ENCODE assay signal across 13 cellular contexts in genomic region chr6:150764638-150765456, GRCh38.
DNase-seq lines count a peak whose midpoint lies in the region; ATAC-seq and TF ChIP-seq lines count a peak whose summit lies in the region.
"Had no signal": no experiment of that assay in that cellular context is flagged by ENCODE, and none has a peak within 500 bp of the region (broad histone marks: within the 10 kb centered on the region; RNA-seq: fewer than 3 reads in every experiment).

No MANE protein-coding gene starts in this region.

- H3K36me3 Mint-ChIP-seq in memory B cell, result peaks cover 18% of the 10 kb centered on the region

- H3K9me3 Mint-ChIP-seq in memory B cell, result no peaks in the 10 kb centered on the region
- H3K9me3 Mint-ChIP-seq: CD4-positive, alpha-beta T cell had no signal

- TF ChIP-seq CTCF in ovary (IDR thresholded peaks at IDR 0.05) (no peak), transverse colon (IDR thresholded peaks at IDR 0.05) (no peak)

- H3K27ac Mint-ChIP-seq in memory B cell, result peak overlapping the region; percentile 79
- H3K27ac Mint-ChIP-seq: CD4-positive, alpha-beta T cell had no signal

- H3K27me3 ChIP-seq in ovary (no peaks in the 10 kb centered on the region), transverse colon (no peaks in the 10 kb centered on the region)
- H3K27me3 ChIP-seq: esophagus squamous epithelium had no signal

- H3K36me3 ChIP-seq in ovary (no peaks in the 10 kb centered on the region), transverse colon (no peaks in the 10 kb centered on the region)

- in situ Hi-C loops in transverse colon (cut with MboI; ENCODE audit: low pct_ligation_motif_present in 1 of 4, low pct_unique_long_range_greater_than_20kb in 1 of 4, low sequenced_read_pairs in 3 of 4), result no loop called here

- DNase-seq in memory B cell (ENCODE audit: low spot score in 2 of 2) (peak in 1 of 2 donors; percentile 11), ovary (no peak), transverse colon (no peak), posterior cingulate gyrus (no peak)
- DNase-seq: anterior cingulate cortex; CD4-positive, alpha-beta T cell; esophagus squamous epithelium; NCI-H2171; SIG-M5 had no signal

- H3K4me3 ChIP-seq in ovary, result no peak overlapping the region
- no peak overlapping the region for H3K4me3 ChIP-seq in transverse colon
- H3K4me3 ChIP-seq: esophagus squamous epithelium had no signal

- TF ChIP-seq EP300 in ovary (IDR thresholded peaks at IDR 0.05) (no peak), transverse colon (IDR thresholded peaks at IDR 0.05; ENCODE audit: low read depth) (no peak)

- H3K9me3 ChIP-seq in ovary, result no peaks in the 10 kb centered on the region
- H3K9me3 ChIP-seq in transverse colon, result no peaks in the 10 kb centered on the region
- H3K9me3 ChIP-seq: esophagus squamous epithelium had no signal

- ATAC-seq in GM18517 (IDR thresholded peaks at IDR 0.05; ENCODE audit: unreplicated experiment) (peak; percentile 34), GM21786 (IDR thresholded peaks at IDR 0.05; ENCODE audit: unreplicated experiment) (peak; percentile 32), HG03469 (IDR thresholded peaks at IDR 0.05; ENCODE audit: unreplicated experiment) (peak; percentile 20), memory B cell (ENCODE audit: low read depth) (peak; percentile 23), GM19023 (IDR thresholded peaks at IDR 0.05; ENCODE audit: unreplicated experiment) (no peak)

- intact Hi-C loops in ovary (cut with DNase I) (no loop called here), transverse colon (cut with DNase I; ENCODE audit: low total_unique reads) (no loop called here), posterior cingulate gyrus (cut with DNase I) (no loop called here)

- H3K4me1 Mint-ChIP-seq in memory B cell, result peaks cover 36% of the 10 kb centered on the region

- H3K4me3 Mint-ChIP-seq in memory B cell, result peak overlapping the region; percentile 47
- H3K4me3 Mint-ChIP-seq: CD4-positive, alpha-beta T cell had no signal

- TF ChIP-seq POLR2A in ovary (IDR thresholded peaks at IDR 0.05), result no peak
- no peak for TF ChIP-seq POLR2A in transverse colon (IDR thresholded peaks at IDR 0.05)

- H3K4me1 ChIP-seq in ovary (ENCODE audit: insufficient read depth) (peaks cover 7% of the 10 kb centered on the region), transverse colon (peaks cover 0 to 8% (median 0%) of the 10 kb centered on the region in 4 donors)

- H3K27me3 Mint-ChIP-seq in memory B cell, result no peaks in the 10 kb centered on the region
- H3K27me3 Mint-ChIP-seq: CD4-positive, alpha-beta T cell had no signal

- H3K27ac ChIP-seq in ovary (no peak overlapping the region), transverse colon (no peak overlapping the region)

- 51 to 59% (median 52%) methylated on average over 11 of the region's 11 CpGs for WGBS in ovary, 3 donors
- 53 to 77% methylated on average over 11 of the region's 11 CpGs for WGBS in transverse colon (ENCODE audit: low coverage in 1 of 2), 2 donors
